ENCODE assay signal across 15 cellular contexts in the genomic region with DNA sequence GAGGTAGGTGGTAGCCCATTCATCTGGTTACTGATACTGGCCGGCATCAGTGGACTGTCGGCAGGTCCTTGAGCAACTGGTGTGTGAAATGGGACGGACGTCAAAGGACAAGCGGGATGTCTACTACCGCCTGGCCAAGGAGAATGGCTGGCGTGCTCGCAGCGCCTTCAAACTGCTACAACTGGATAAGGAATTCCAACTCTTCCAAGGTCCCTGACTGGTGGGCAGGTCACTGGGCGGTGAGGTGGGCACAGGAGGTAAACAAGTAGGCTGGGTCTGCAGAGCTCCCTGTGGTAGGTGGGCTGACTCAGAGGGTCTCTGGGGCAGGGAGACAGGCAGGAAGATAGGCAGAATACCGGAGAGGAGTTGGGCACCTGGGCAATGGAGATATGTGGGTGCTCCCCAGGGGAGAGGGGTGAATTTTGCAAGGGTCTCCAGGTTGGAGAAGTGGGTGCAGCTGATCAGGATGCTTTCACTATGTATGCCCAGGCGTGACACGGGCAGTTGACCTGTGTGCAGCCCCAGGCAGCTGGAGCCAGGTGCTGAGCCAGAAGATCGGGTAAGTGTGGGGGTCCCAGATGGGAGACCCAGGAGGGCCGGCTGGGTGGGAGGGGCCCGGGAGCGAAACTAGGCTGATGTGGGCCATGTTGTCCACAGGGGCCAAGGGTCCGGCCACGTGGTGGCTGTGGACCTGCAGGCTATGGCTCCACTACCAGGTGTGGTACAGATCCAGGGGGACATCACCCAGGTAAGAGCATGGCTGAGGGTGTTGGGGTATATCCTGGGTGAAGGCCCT. TPM values are rescaled to one million over a fixed set of nuclear protein-coding genes. Genes with fewer than 3 reads are reported as not detected.
A peak's percentile ranks its signal among the peaks of the same experiment; 100 is the strongest.
DNase-seq lines count a peak whose midpoint lies in the region; ATAC-seq and TF ChIP-seq lines count a peak whose summit lies in the region.
"Had no signal": no experiment of that assay in that cellular context is flagged by ENCODE, and none has a peak within 500 bp of the region (broad histone marks: within the 10 kb centered on the region; RNA-seq: fewer than 3 reads in every experiment).

No MANE protein-coding gene starts in this region.

- H3K4me3 ChIP-seq in OCI-LY7 (ENCODE audit: low read depth, low read length, poor library complexity, severe bottlenecking) (no peak overlapping the region), skeletal muscle satellite cell (ENCODE audit: low read length) (peak overlapping the region; percentile 96)

- H3K36me3 ChIP-seq in OCI-LY7 (ENCODE audit: insufficient read depth, low read length) (peaks cover 52% of the 10 kb centered on the region), skeletal muscle satellite cell (ENCODE audit: insufficient read depth, low read length) (peaks cover 44% of the 10 kb centered on the region)
- H3K36me3 ChIP-seq: pancreas had no signal

- H3K9me3 ChIP-seq in OCI-LY7 (ENCODE audit: low read length): no peaks in the 10 kb centered on the region
- H3K9me3 ChIP-seq in skeletal muscle satellite cell (replicated peaks; ENCODE audit: low read length): no peaks in the 10 kb centered on the region
- H3K9me3 ChIP-seq: MG63, pancreas had no signal

- H3K27me3 ChIP-seq in skeletal muscle satellite cell (ENCODE audit: control insufficient read depth, insufficient read depth, low read length): no peaks in the 10 kb centered on the region
- H3K27me3 ChIP-seq: MG63, pancreas had no signal

- H4K20me1 ChIP-seq in OCI-LY7 (ENCODE audit: insufficient read depth, low read length): no peaks in the 10 kb centered on the region

- BruUV-seq in OCI-LY7 (replicated peaks; lab: Mats Ljungman, UMichigan): no TSS peak

- peak overlapping the region; percentile 96 for H3K4me3 Mint-ChIP-seq in activated T-cell treated with anti-CD3 and anti-CD28 coated beads, Interleukin-2, amount 50 U/mL, for 4 hours
- H3K4me3 Mint-ChIP-seq in brain: peak overlapping the region in 4 of 5 experiments; percentile 87 to 92 (median 89)

- POLR2A ChIA-PET in OCI-LY7 (lab: Charles Lee): no interaction called here

- no peak for DNase-seq in activated T-cell treated with anti-CD3 and anti-CD28 coated beads, Interleukin-2, amount 50 U/mL, for 4 hours
- no peak for DNase-seq in activated T-cell treated with anti-CD3 and anti-CD28 coated beads for 4 hours
- no peak for DNase-seq in OCI-LY7 (ENCODE audit: low spot score)
- no peak for DNase-seq in mucosa of gallbladder (ENCODE audit: low spot score)
- no peak for DNase-seq in NCI-H446 treated with DMSO at 0.1 percent for 48 hours (lab: John Stamatoyannopoulos, UW)
- DNase-seq: anterior cingulate cortex, MG63, NCI-H2107, NCI-H82, pancreas, Right ventricle myocardium superior, substantia nigra had no signal

- no peak for ATAC-seq in activated T-cell treated with anti-CD3 and anti-CD28 coated beads, Interleukin-2, amount 50 U/mL, for 4 hours
- no peak for ATAC-seq in GM21528 (IDR thresholded peaks at IDR 0.05; ENCODE audit: low FRiP score, unreplicated experiment)
- ATAC-seq: pancreas had no signal

- H3K27ac Mint-ChIP-seq in brain: no peak overlapping the region

- H3K9ac ChIP-seq in skeletal muscle satellite cell (ENCODE audit: low read depth, low read length): peak overlapping the region; percentile 99

- no peak overlapping the region for H3K27ac ChIP-seq in OCI-LY7 (ENCODE audit: low read depth, low read length, poor library complexity, severe bottlenecking)
- H3K27ac ChIP-seq: pancreas had no signal

- H3K4me2 ChIP-seq in OCI-LY7 (ENCODE audit: low read length) (peak overlapping the region; percentile 81; the same call in 1 of the 2 replicates), skeletal muscle satellite cell (ENCODE audit: low read length) (peak overlapping the region; percentile 91)

- H3K79me2 ChIP-seq in OCI-LY7 (ENCODE audit: insufficient read depth, low read depth, low read length): peaks cover 37% of the 10 kb centered on the region

- H3K36me3 Mint-ChIP-seq in activated T-cell treated with anti-CD3 and anti-CD28 coated beads, Interleukin-2, amount 50 U/mL, for 4 hours (ENCODE audit: insufficient read depth): peaks cover 10% of the 10 kb centered on the region
- H3K36me3 Mint-ChIP-seq in brain: peaks cover 29% of the 10 kb centered on the region

- CTCF ChIA-PET in OCI-LY7 (lab: Charles Lee; ENCODE audit: unreplicated experiment): no interaction called here

- H2AFZ ChIP-seq in OCI-LY7 (ENCODE audit: low read length): no peak overlapping the region

- intact Hi-C loops in OCI-LY7 (cut with micrococcal nuclease; ENCODE audit: unreplicated experiment): loop anchor here (5.0 kb wide), 2 partner anchors 44 to 94 kb away; a partner anchor contains a TSS

- H3K4me1 ChIP-seq in OCI-LY7 (ENCODE audit: insufficient read depth, low read length, poor library complexity, severe bottlenecking): peaks cover 19% of the 10 kb centered on the region
- H3K4me1 ChIP-seq in skeletal muscle satellite cell (ENCODE audit: control insufficient read depth, insufficient read depth, low read length): peaks cover 14% of the 10 kb centered on the region
- H3K4me1 ChIP-seq: pancreas had no signal

- TF ChIP-seq CTCF in OCI-LY7 (conservative IDR thresholded peaks at IDR 0.05; ENCODE audit: low read length) (no peak), brain (conservative IDR thresholded peaks at IDR 0.05) (no peak)

- H3K9me3 Mint-ChIP-seq in activated T-cell treated with anti-CD3 and anti-CD28 coated beads, Interleukin-2, amount 50 U/mL, for 4 hours: no peaks in the 10 kb centered on the region
- H3K9me3 Mint-ChIP-seq in brain: peaks cover 0 to 12% (median 0%) of the 10 kb centered on the region in 5 experiments

- H3K4me1 Mint-ChIP-seq in activated T-cell treated with anti-CD3 and anti-CD28 coated beads, Interleukin-2, amount 50 U/mL, for 4 hours (ENCODE audit: low read depth): peaks cover 31% of the 10 kb centered on the region
- peaks cover 21% of the 10 kb centered on the region for H3K4me1 Mint-ChIP-seq in brain

- H3K9me2 ChIP-seq in OCI-LY7 (ENCODE audit: insufficient read depth, low read length): no peaks in the 10 kb centered on the region

- H3K27me3 Mint-ChIP-seq in activated T-cell treated with anti-CD3 and anti-CD28 coated beads, Interleukin-2, amount 50 U/mL, for 4 hours (ENCODE audit: low read depth): no peaks in the 10 kb centered on the region
- no peaks in the 10 kb centered on the region for H3K27me3 Mint-ChIP-seq in brain

RNA-seq across cellular contexts. Expression of a gene that starts 2.2 kb away (rescaled TPM):
- 100 to 1,000 TPM; 130 to 147 (median 134) TPM for total RNA-seq in activated T-cell treated with anti-CD3 and anti-CD28 coated beads, Interleukin-2, amount 50 U/mL, for 4 hours
- total RNA-seq in OCI-LY7 (2014; rRNA removed; shearing (Covaris generic)): 55.7 and 66.1 TPM in 2 replicates
- total RNA-seq in OCI-LY7 (2022) (51.8 and 54.7 TPM in 2 replicates), mucosa of gallbladder (24.6 TPM)
- polyA plus RNA-seq in brain (ENCODE audit: insufficient read depth, low read depth, low replicate concordance): 48.7 TPM
- total RNA-seq in skeletal muscle satellite cell (2012; rRNA removed): 118 and 124 TPM in 2 replicates

RNA-seq across cellular contexts. Expression of a gene that starts 8.1 kb away (rescaled TPM):
- total RNA-seq in activated T-cell treated with anti-CD3 and anti-CD28 coated beads, Interleukin-2, amount 50 U/mL, for 4 hours: 100 to 1,000 TPM; 247 to 282 (median 271) TPM
- 38.6 and 42.2 TPM in 2 replicates for total RNA-seq in OCI-LY7 (2014; rRNA removed; shearing (Covaris generic))
- total RNA-seq in OCI-LY7 (2022): 39.9 and 45.6 TPM in 2 replicates
- polyA plus RNA-seq in brain (ENCODE audit: insufficient read depth, low read depth, low replicate concordance): 26.5 TPM
- total RNA-seq in skeletal muscle satellite cell (2012; rRNA removed): 96.1 and 181 TPM in 2 replicates
- 3.8 TPM for total RNA-seq in mucosa of gallbladder

RNA-seq across cellular contexts. Expression of a gene that starts 30.6 kb away (rescaled TPM):
- total RNA-seq in activated T-cell treated with anti-CD3 and anti-CD28 coated beads, Interleukin-2, amount 50 U/mL, for 4 hours: 1 to 10 TPM; 7.5 to 10.0 (median 9.4) TPM
- total RNA-seq in OCI-LY7 (2014; rRNA removed; shearing (Covaris generic)): 4.2 and 8.4 TPM in 2 replicates
- total RNA-seq in OCI-LY7 (2022): 9.9 and 11.3 TPM in 2 replicates
- polyA plus RNA-seq in brain (ENCODE audit: insufficient read depth, low read depth, low replicate concordance): 15.9 TPM
- total RNA-seq in skeletal muscle satellite cell (2012; rRNA removed): 33.4 and 36.0 TPM in 2 replicates
- total RNA-seq in mucosa of gallbladder: 11.8 TPM

RNA-seq across cellular contexts. Expression of a gene that starts 43.5 kb away (rescaled TPM):
- total RNA-seq in activated T-cell treated with anti-CD3 and anti-CD28 coated beads, Interleukin-2, amount 50 U/mL, for 4 hours: 100 to 1,000 TPM in 2 of 3 donors, 10 to 100 TPM in 1; 87.0 to 113 (median 106) TPM
- total RNA-seq in OCI-LY7 (2014; rRNA removed; shearing (Covaris generic)): 94.4 and 101 TPM in 2 replicates
- total RNA-seq in OCI-LY7 (2022) (110 and 126 TPM in 2 replicates), mucosa of gallbladder (127 TPM)
- 131 TPM for polyA plus RNA-seq in brain (ENCODE audit: insufficient read depth, low read depth, low replicate concordance)
- total RNA-seq in skeletal muscle satellite cell (2012; rRNA removed): 70.2 and 82.6 TPM in 2 replicates

Comparison
In these comparisons a context has a peak if more than half of its experiments do, and no peak if none do; other contexts are left out.
1. RNA of a gene that starts 8.1 kb away (total RNA-seq): 247 to 282 TPM in activated T-cell treated with anti-CD3 and anti-CD28 coated beads, Interleukin-2, amount 50 U/mL, for 4 hours; 38.6 to 45.6 TPM in OCI-LY7 and 3.8 TPM in mucosa of gallbladder (single experiment); every median in the first group is over 4 times any median in the second.